ENCODE assay signal across 23 cellular contexts in genomic region chr3:193871093-193871485, GRCh38.
DNase-seq lines count a peak whose midpoint lies in the region; ATAC-seq and TF ChIP-seq lines count a peak whose summit lies in the region.
"Had no signal": no experiment of that assay in that cellular context is flagged by ENCODE, and none has a peak within 500 bp of the region (broad histone marks: within the 10 kb centered on the region; RNA-seq: fewer than 3 reads in every experiment).

No MANE protein-coding gene starts in this region.

- peak; percentile 30 for ATAC-seq in left colon
- ATAC-seq: activated T-cell treated with anti-CD3 and anti-CD28 coated beads, Interleukin-2, amount 50 U/mL, for 72 hours; K562; natural killer cell treated with Interleukin-12 subunit alpha and Interleukin-12 subunit beta and Interleukin-15 and Interleukin-18, amount 100 ng/mL, for 72 hours; stimulated activated naive B cell treated with anti-CD40 and anti-IgM and Interleukin-4, amounts not matched to agents 10 μg/mL and 1 μg/mL and 100 μg/mL, for 72 hours; T-cell had no signal

- peaks cover 60% of the 10 kb centered on the region for H3K4me1 Mint-ChIP-seq in type B pancreatic cell (ENCODE audit: unreplicated experiment)
- peaks cover 0 to 1% (median 0%) of the 10 kb centered on the region in 4 donors for H3K4me1 Mint-ChIP-seq in CD4-positive, alpha-beta memory T cell
- H3K4me1 Mint-ChIP-seq: central memory CD8-positive, alpha-beta T cell had no signal

- peaks cover 2% of the 10 kb centered on the region for H3K9me3 Mint-ChIP-seq in type B pancreatic cell
- no peaks in the 10 kb centered on the region for H3K9me3 Mint-ChIP-seq in CD4-positive, alpha-beta memory T cell
- H3K9me3 Mint-ChIP-seq: activated naive CD4-positive, alpha-beta T cell treated with anti-CD3 and anti-CD28 coated beads, Interleukin-2, amount 10 ng/mL, durations not matched to agents 7 days and 5 days; activated T-cell treated with anti-CD3 and anti-CD28 coated beads, Interleukin-2, amount 50 U/mL, for 72 hours; central memory CD8-positive, alpha-beta T cell; memory B cell; natural killer cell treated with Interleukin-12 subunit alpha and Interleukin-12 subunit beta and Interleukin-15 and Interleukin-18, amount 100 ng/mL, for 72 hours; stimulated activated naive B cell treated with anti-CD40 and anti-IgM and Interleukin-4, amounts not matched to agents 10 μg/mL and 1 μg/mL and 100 μg/mL, for 72 hours; T-cell had no signal

- no peaks in the 10 kb centered on the region for H3K27me3 ChIP-seq in CD4-positive, alpha-beta memory T cell (ENCODE audit: insufficient read depth, low read length)
- H3K27me3 ChIP-seq: BE2C had no signal

- H3K4me3 ChIP-seq in CD4-positive, alpha-beta memory T cell (ENCODE audit: low read length in 2 of 2) = no peak overlapping the region
- H3K4me3 ChIP-seq: K562, thoracic aorta had no signal

- no peaks in the 10 kb centered on the region for H3K9me3 ChIP-seq in CD4-positive, alpha-beta memory T cell (ENCODE audit: control insufficient read depth in 1 of 2, low read length in 2 of 2)
- H3K9me3 ChIP-seq: BE2C, thoracic aorta had no signal

- no peak for TF ChIP-seq CTCF in RWPE1 (conservative IDR thresholded peaks at IDR 0.05; ENCODE audit: low read depth)
- TF ChIP-seq CTCF in type B pancreatic cell (conservative IDR thresholded peaks at IDR 0.05) = no peak

- peak overlapping the region; percentile 73 for H3K27ac Mint-ChIP-seq in type B pancreatic cell
- no peak overlapping the region for H3K27ac Mint-ChIP-seq in CD4-positive, alpha-beta memory T cell
- H3K27ac Mint-ChIP-seq: activated naive CD4-positive, alpha-beta T cell treated with anti-CD3 and anti-CD28 coated beads, Interleukin-2, amount 10 ng/mL, durations not matched to agents 7 days and 5 days; activated T-cell treated with anti-CD3 and anti-CD28 coated beads, Interleukin-2, amount 50 U/mL, for 72 hours; memory B cell; natural killer cell treated with Interleukin-12 subunit alpha and Interleukin-12 subunit beta and Interleukin-15 and Interleukin-18, amount 100 ng/mL, for 72 hours; stimulated activated naive B cell treated with anti-CD40 and anti-IgM and Interleukin-4, amounts not matched to agents 10 μg/mL and 1 μg/mL and 100 μg/mL, for 72 hours had no signal

- no peaks in the 10 kb centered on the region for H3K36me3 Mint-ChIP-seq in type B pancreatic cell
- H3K36me3 Mint-ChIP-seq in CD4-positive, alpha-beta memory T cell = no peaks in the 10 kb centered on the region
- H3K36me3 Mint-ChIP-seq: activated naive CD4-positive, alpha-beta T cell treated with anti-CD3 and anti-CD28 coated beads, Interleukin-2, amount 10 ng/mL, durations not matched to agents 7 days and 5 days; memory B cell; natural killer cell treated with Interleukin-12 subunit alpha and Interleukin-12 subunit beta and Interleukin-15 and Interleukin-18, amount 100 ng/mL, for 72 hours; stimulated activated naive B cell treated with anti-CD40 and anti-IgM and Interleukin-4, amounts not matched to agents 10 μg/mL and 1 μg/mL and 100 μg/mL, for 72 hours; T-cell had no signal

- peak; percentile 44 for DNase-seq in HT-29 (ENCODE audit: low spot score)
- DNase-seq in RWPE1 (ENCODE audit: low spot score) = no peak
- no peak for DNase-seq in left colon
- DNase-seq in type B pancreatic cell (ENCODE audit: extremely low spot score, unreplicated experiment) = no peak
- no peak for DNase-seq in NCI-H774 (lab: John Stamatoyannopoulos, UW)
- DNase-seq in CD4-positive, alpha-beta memory T cell = no peak
- DNase-seq in HK-2 (ENCODE audit: unreplicated experiment) = no peak
- DNase-seq: activated CD4-positive, alpha-beta T cell treated with anti-CD3 and anti-CD28 coated beads for 4 hours; activated naive CD4-positive, alpha-beta T cell treated with anti-CD3 and anti-CD28 coated beads, Interleukin-2, amount 10 ng/mL, durations not matched to agents 7 days and 5 days; activated T-cell treated with anti-CD3 and anti-CD28 coated beads, Interleukin-2, amount 50 U/mL, for 72 hours; anterior cingulate cortex; BE2C; NCI-H1930; NCI-H345; stimulated activated CD4-positive, alpha-beta T cell treated with anti-CD3 and anti-CD28 coated beads, Interleukin-1b, Interleukin-23, amount 100 ng/mL, for 48 hours; stimulated activated naive B cell treated with anti-CD40 and anti-IgM and Interleukin-4, amounts not matched to agents 10 μg/mL and 1 μg/mL and 100 μg/mL, for 72 hours; T-cell had no signal

- POLR2A ChIA-PET in RWPE1 (lab: Yijun Ruan, JAX; ENCODE audit: low non-redundant PET) = no interaction called here
- POLR2A ChIA-PET in CD4-positive, alpha-beta memory T cell (lab: Charles Lee; ENCODE audit: partially characterized antibody) = no interaction called here

- peak overlapping the region; percentile 86 for H3K27ac ChIP-seq in RWPE1
- H3K27ac ChIP-seq in CD4-positive, alpha-beta memory T cell (ENCODE audit: low read depth, low read length) = no peak overlapping the region
- H3K27ac ChIP-seq: parathyroid adenoma, thoracic aorta had no signal

- no peaks in the 10 kb centered on the region for H3K4me1 ChIP-seq in CD4-positive, alpha-beta memory T cell (ENCODE audit: insufficient read depth, low read length)
- H3K4me1 ChIP-seq: BE2C had no signal

- no peaks in the 10 kb centered on the region for H3K36me3 ChIP-seq in CD4-positive, alpha-beta memory T cell (ENCODE audit: insufficient read depth, low read length)
- H3K36me3 ChIP-seq: BE2C, thoracic aorta had no signal

- H3K27me3 Mint-ChIP-seq in type B pancreatic cell = no peaks in the 10 kb centered on the region
- H3K27me3 Mint-ChIP-seq in CD4-positive, alpha-beta memory T cell = peaks cover 6 to 18% of the 10 kb centered on the region in 2 donors
- H3K27me3 Mint-ChIP-seq: memory B cell; stimulated activated naive B cell treated with anti-CD40 and anti-IgM and Interleukin-4, amounts not matched to agents 10 μg/mL and 1 μg/mL and 100 μg/mL, for 72 hours had no signal

- CTCF ChIA-PET in RWPE1 (lab: Yijun Ruan, JAX) = interaction anchor here (0.6 to 1.7 kb wide), 3 partner anchors 90 to 267 kb away, joined by 3 to 9 read pairs (median 5); no protein-coding TSS in a partner anchor
- CTCF ChIA-PET in CD4-positive, alpha-beta memory T cell (lab: Charles Lee; ENCODE audit: partially characterized antibody) = no interaction called here

- intact Hi-C loops in left colon (cut with DNase I, micrococcal nuclease) = no loop called here
- intact Hi-C loops in CD4-positive, alpha-beta memory T cell (cut with micrococcal nuclease) = no loop called here

- no peak overlapping the region for H3K4me3 Mint-ChIP-seq in type B pancreatic cell
- no peak overlapping the region for H3K4me3 Mint-ChIP-seq in CD4-positive, alpha-beta memory T cell
- H3K4me3 Mint-ChIP-seq: activated naive CD4-positive, alpha-beta T cell treated with anti-CD3 and anti-CD28 coated beads, Interleukin-2, amount 10 ng/mL, durations not matched to agents 7 days and 5 days; central memory CD8-positive, alpha-beta T cell; memory B cell; natural killer cell treated with Interleukin-12 subunit alpha and Interleukin-12 subunit beta and Interleukin-15 and Interleukin-18, amount 100 ng/mL, for 72 hours; stimulated activated naive B cell treated with anti-CD40 and anti-IgM and Interleukin-4, amounts not matched to agents 10 μg/mL and 1 μg/mL and 100 μg/mL, for 72 hours had no signal
